In the genomic region with DNA sequence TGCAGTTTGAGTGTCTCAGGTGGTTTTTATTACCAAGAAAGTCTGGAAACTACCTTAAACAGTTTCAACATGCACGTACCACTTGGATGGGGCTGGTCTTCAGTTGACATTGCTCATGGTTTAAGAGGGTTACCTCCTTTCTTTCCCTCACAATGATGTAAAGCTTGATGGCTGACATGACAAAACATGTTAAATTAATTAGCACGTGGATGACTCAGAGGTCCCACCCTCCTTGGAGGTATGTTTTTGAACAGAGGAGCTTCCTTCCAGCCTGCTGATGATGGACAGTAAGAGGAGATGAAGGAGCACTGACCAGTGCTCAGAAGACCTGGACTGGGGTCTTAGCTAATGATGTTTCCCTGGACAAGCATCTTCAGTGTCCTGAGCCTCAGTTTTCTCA, we compare ENCODE assay signal across 31 cellular contexts.
"Had no signal": no experiment of that assay in that cellular context is flagged by ENCODE, and none has a peak within 500 bp of the region (broad histone marks: within the 10 kb centered on the region; RNA-seq: fewer than 3 reads in every experiment).

No MANE protein-coding gene starts in this region.

- H3K9me3 Mint-ChIP-seq: activated CD4-positive, alpha-beta T cell treated with anti-CD3 and anti-CD28 coated beads, Interleukin-2, amount 10 ng/mL, durations not matched to agents 24 days and 14 days; activated naive CD4-positive, alpha-beta T cell treated with anti-CD3 and anti-CD28 coated beads, Interleukin-2, amount 10 ng/mL, durations not matched to agents 7 days and 5 days; activated naive CD8-positive, alpha-beta T cell treated with anti-CD3 and anti-CD28 coated beads, Interleukin-2, amount 50 U/mL, for 24 hours; brain; central memory CD8-positive, alpha-beta T cell; T-helper 1 cell treated with Interleukin-12 subunit alpha and Interleukin-12 subunit beta and Interleukin-4 antibody, amounts not matched to agents 30 μg/mL and 1 μg/mL, for 36 hours; T-helper 2 cell treated with Interferon-gamma antibody and Interleukin-4, amounts not matched to agents 5 μg/mL and 100 μg/mL, for 36 hours had no signal

- H3K27ac Mint-ChIP-seq: activated CD4-positive, alpha-beta T cell treated with anti-CD3 and anti-CD28 coated beads, Interleukin-2, amount 10 ng/mL, durations not matched to agents 24 days and 14 days; activated CD8-positive, alpha-beta memory T cell treated with anti-CD3 and anti-CD28 coated beads, Interleukin-2, amount 10 ng/mL, durations not matched to agents 7 days and 5 days; activated naive CD4-positive, alpha-beta T cell treated with anti-CD3 and anti-CD28 coated beads, Interleukin-2, amount 10 ng/mL, durations not matched to agents 7 days and 5 days; activated naive CD8-positive, alpha-beta T cell; activated naive CD8-positive, alpha-beta T cell treated with anti-CD3 and anti-CD28 coated beads, Interleukin-2, amount 50 U/mL, for 24 hours; brain; T-helper 1 cell treated with Interleukin-12 subunit alpha and Interleukin-12 subunit beta and Interleukin-4 antibody, amounts not matched to agents 30 μg/mL and 1 μg/mL, for 36 hours; T-helper 2 cell treated with Interferon-gamma antibody and Interleukin-4, amounts not matched to agents 5 μg/mL and 100 μg/mL, for 36 hours had no signal

- H3K27me3 ChIP-seq: cardiac muscle cell, Peyer's patch had no signal

- H3K4me1 ChIP-seq: Peyer's patch had no signal

- H3K36me3 Mint-ChIP-seq: activated CD8-positive, alpha-beta memory T cell treated with anti-CD3 and anti-CD28 coated beads, Interleukin-2, amount 10 ng/mL, durations not matched to agents 7 days and 5 days; activated naive CD4-positive, alpha-beta T cell treated with anti-CD3 and anti-CD28 coated beads, Interleukin-2, amount 10 ng/mL, durations not matched to agents 7 days and 5 days; activated naive CD8-positive, alpha-beta T cell; brain had no signal

- H3K4me1 Mint-ChIP-seq: activated CD4-positive, alpha-beta T cell treated with anti-CD3 and anti-CD28 coated beads, Interleukin-2, amount 10 ng/mL, durations not matched to agents 24 days and 14 days; activated CD8-positive, alpha-beta memory T cell treated with anti-CD3 and anti-CD28 coated beads, Interleukin-2, amount 10 ng/mL, durations not matched to agents 7 days and 5 days; activated naive CD4-positive, alpha-beta T cell treated with anti-CD3 and anti-CD28 coated beads, Interleukin-2, amount 10 ng/mL, durations not matched to agents 7 days and 5 days; activated naive CD8-positive, alpha-beta T cell treated with anti-CD3 and anti-CD28 coated beads, Interleukin-2, amount 50 U/mL, for 24 hours; central memory CD8-positive, alpha-beta T cell had no signal

- ATAC-seq: activated CD8-positive, alpha-beta memory T cell treated with anti-CD3 and anti-CD28 coated beads, Interleukin-2, amount 10 ng/mL, durations not matched to agents 7 days and 5 days; activated naive CD8-positive, alpha-beta T cell treated with anti-CD3 and anti-CD28 coated beads, Interleukin-2, amount 50 U/mL, for 24 hours; PC-3 had no signal

- H3K4me3 Mint-ChIP-seq: activated CD4-positive, alpha-beta T cell treated with anti-CD3 and anti-CD28 coated beads, Interleukin-2, amount 10 ng/mL, durations not matched to agents 24 days and 14 days; activated CD8-positive, alpha-beta memory T cell treated with anti-CD3 and anti-CD28 coated beads, Interleukin-2, amount 10 ng/mL, durations not matched to agents 7 days and 5 days; activated naive CD4-positive, alpha-beta T cell treated with anti-CD3 and anti-CD28 coated beads, Interleukin-2, amount 10 ng/mL, durations not matched to agents 7 days and 5 days; activated naive CD8-positive, alpha-beta T cell; activated naive CD8-positive, alpha-beta T cell treated with anti-CD3 and anti-CD28 coated beads, Interleukin-2, amount 50 U/mL, for 24 hours; brain; central memory CD8-positive, alpha-beta T cell; T-helper 1 cell treated with Interleukin-12 subunit alpha and Interleukin-12 subunit beta and Interleukin-4 antibody, amounts not matched to agents 30 μg/mL and 1 μg/mL, for 36 hours; T-helper 2 cell treated with Interferon-gamma antibody and Interleukin-4, amounts not matched to agents 5 μg/mL and 100 μg/mL, for 36 hours had no signal

- H3K36me3 ChIP-seq: cardiac muscle cell, Peyer's patch had no signal

- H3K27ac ChIP-seq: cardiac muscle cell, Peyer's patch had no signal

- H3K4me3 ChIP-seq: cardiac muscle cell, Peyer's patch had no signal

- H3K9me3 ChIP-seq: Peyer's patch had no signal

- H3K27me3 Mint-ChIP-seq: activated CD4-positive, alpha-beta T cell treated with anti-CD3 and anti-CD28 coated beads, Interleukin-2, amount 10 ng/mL, durations not matched to agents 24 days and 14 days; activated CD8-positive, alpha-beta memory T cell treated with anti-CD3 and anti-CD28 coated beads, Interleukin-2, amount 10 ng/mL, durations not matched to agents 7 days and 5 days; activated naive CD4-positive, alpha-beta T cell treated with anti-CD3 and anti-CD28 coated beads, Interleukin-2, amount 10 ng/mL, durations not matched to agents 7 days and 5 days had no signal

- DNase-seq: activated CD4-positive, alpha-beta T cell treated with anti-CD3 and anti-CD28 coated beads, Interleukin-2, amount 10 ng/mL, durations not matched to agents 24 days and 14 days; activated CD4-positive, alpha-beta T cell treated with anti-CD3 and anti-CD28 coated beads, Interleukin-2, amount 50 U/mL, for 4 hours; activated CD8-positive, alpha-beta memory T cell treated with anti-CD3 and anti-CD28 coated beads for 24 hours; activated CD8-positive, alpha-beta memory T cell treated with anti-CD3 and anti-CD28 coated beads, Interleukin-2, amount 10 ng/mL, durations not matched to agents 7 days and 5 days; activated CD8-positive, alpha-beta memory T cell treated with anti-CD3 and anti-CD28 coated beads, Interleukin-2, amount 50 U/mL, for 48 hours; activated effector memory CD4-positive, alpha-beta T cell treated with Interleukin-2 at 50 U/mL for 16 hours; activated naive CD4-positive, alpha-beta T cell treated with anti-CD3 and anti-CD28 coated beads, Interleukin-2, amount 10 ng/mL, durations not matched to agents 7 days and 5 days; activated naive CD8-positive, alpha-beta T cell treated with anti-CD3 and anti-CD28 coated beads, Interleukin-2, amount 50 U/mL, for 24 hours; activated T-cell treated with anti-CD3 and anti-CD28 coated beads, Interleukin-2, amount 50 U/mL, for 48 hours; Kasumi-1; KG1; MM.1S; MV-4-11; NCI-H1092; NCI-H1436 treated with DMSO at 0.1 percent for 48 hours; NCI-H1930; NCI-H2081 treated with DMSO at 0.1 percent for 48 hours; NCI-H510A; NCI-H526; NCI-H748 treated with DMSO at 0.1 percent for 48 hours; NK-92 treated with Interleukin-12 subunit alpha and Interleukin-12 subunit beta, amount 100 ng/mL, for 24 hours; PC-3; Peyer's patch; Right ventricle myocardium superior; RPMI8226 had no signal
